In the genomic region with DNA sequence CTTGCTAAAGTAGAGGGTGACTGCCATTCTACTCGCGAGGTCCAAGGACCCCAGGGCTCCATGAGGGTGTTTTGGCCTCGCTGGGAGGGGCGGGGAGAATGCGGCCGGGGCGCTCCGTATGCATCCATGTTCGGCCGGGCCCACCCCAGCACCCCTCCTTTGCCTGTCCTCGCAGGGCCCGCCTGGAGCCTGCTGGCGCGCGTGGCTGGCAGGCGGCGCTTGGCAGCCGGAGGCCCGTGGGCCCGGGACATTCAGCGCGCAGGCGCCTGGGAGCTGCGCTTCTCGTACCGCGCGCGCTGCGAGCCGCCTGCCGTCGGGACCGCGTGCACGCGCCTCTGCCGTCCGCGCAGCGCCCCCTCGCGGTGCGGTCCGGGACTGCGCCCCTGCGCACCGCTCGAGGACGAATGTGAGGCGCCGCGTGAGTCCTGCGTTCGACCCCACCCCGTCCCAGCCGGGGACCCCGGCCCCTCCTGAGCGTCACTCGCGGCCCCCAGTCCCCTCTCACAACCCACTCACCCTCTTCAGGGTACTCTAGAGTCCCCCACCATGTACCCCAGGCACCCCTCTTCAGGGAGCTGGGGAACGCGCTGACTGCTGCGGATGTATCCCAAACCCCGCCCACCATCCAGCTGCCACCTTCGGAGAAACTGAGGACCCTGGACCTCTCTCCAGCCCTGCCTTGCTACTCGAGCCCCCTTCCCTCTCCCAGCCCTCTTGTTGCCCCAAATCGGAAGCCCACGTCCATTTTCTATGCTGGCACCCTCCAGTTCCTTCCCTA, we compare ENCODE assay signal across 1 cellular context.
TF ChIP-seq lines count a peak whose summit lies in the region.

No MANE protein-coding gene starts in this region.

TF ChIP-seq in K562, 482 proteins besides CTCF, POLR2A, EP300 and RAD21 (continued from another document and continues in another):
- TF ChIP-seq, protein P1, sequence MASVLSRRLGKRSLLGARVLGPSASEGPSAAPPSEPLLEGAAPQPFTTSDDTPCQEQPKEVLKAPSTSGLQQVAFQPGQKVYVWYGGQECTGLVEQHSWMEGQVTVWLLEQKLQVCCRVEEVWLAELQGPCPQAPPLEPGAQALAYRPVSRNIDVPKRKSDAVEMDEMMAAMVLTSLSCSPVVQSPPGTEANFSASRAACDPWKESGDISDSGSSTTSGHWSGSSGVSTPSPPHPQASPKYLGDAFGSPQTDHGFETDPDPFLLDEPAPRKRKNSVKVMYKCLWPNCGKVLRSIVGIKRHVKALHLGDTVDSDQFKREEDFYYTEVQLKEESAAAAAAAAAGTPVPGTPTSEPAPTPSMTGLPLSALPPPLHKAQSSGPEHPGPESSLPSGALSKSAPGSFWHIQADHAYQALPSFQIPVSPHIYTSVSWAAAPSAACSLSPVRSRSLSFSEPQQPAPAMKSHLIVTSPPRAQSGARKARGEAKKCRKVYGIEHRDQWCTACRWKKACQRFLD (CRISPR knock-in tag; IDR thresholded peaks at IDR 0.05): peak; percentile 77; the same call in 1 of the 2 replicates
- TF ChIP-seq RBM34 (IDR thresholded peaks at IDR 0.05; ENCODE audit: borderline replicate concordance, insufficient read depth, low read length) (no peak), LCOR (CRISPR knock-in tag; IDR thresholded peaks at IDR 0.05) (0 out of 2 replicates have a peak, but pooled peaks have one; percentile 68), TAL1 (IDR thresholded peaks at IDR 0.05) (no peak), NFATC3 (IDR thresholded peaks at IDR 0.05) (no peak), RAD51 (IDR thresholded peaks at IDR 0.05; ENCODE audit: borderline replicate concordance, low read depth) (no peak), NCOA4 (IDR thresholded peaks at IDR 0.05; ENCODE audit: partially characterized antibody) (no peak), BHLHE40 (IDR thresholded peaks at IDR 0.05; ENCODE audit: low read length) (peak; percentile 82), ZNF668 (CRISPR knock-in tag; IDR thresholded peaks at IDR 0.05) (no peak), ZBTB7A (IDR thresholded peaks at IDR 0.05; ENCODE audit: borderline replicate concordance, control insufficient read depth, low read depth, low read length) (peak; percentile 81; the same call in 1 of the 2 replicates), NONO (IDR thresholded peaks at IDR 0.05; ENCODE audit: low read depth in 2 of 2, low read length in 1 of 2) (peak in 1 of 2 experiments; percentile 83; a peak in 2 of 4 replicates), CBX2 (IDR thresholded peaks at IDR 0.05; ENCODE audit: insufficient read depth, low read length, poor library complexity, severe bottlenecking) (no peak), HCFC1 (IDR thresholded peaks at IDR 0.05; ENCODE audit: low read depth, low read length) (0 out of 2 replicates have a peak, but pooled peaks have one; percentile 47), ZNF699 (CRISPR knock-in tag; IDR thresholded peaks at IDR 0.05; ENCODE audit: insufficient replicate concordance) (no peak), HDAC2 (IDR thresholded peaks at IDR 0.05) (no peak), ARHGAP35 (IDR thresholded peaks at IDR 0.05; ENCODE audit: partially characterized antibody) (no peak), CEBPB (tag; IDR thresholded peaks at IDR 0.05) (no peak), MEIS2 (IDR thresholded peaks at IDR 0.05; ENCODE audit: partially characterized antibody) (peak; percentile 66), RBM22 (IDR thresholded peaks at IDR 0.05; ENCODE audit: low read depth, low read length, poor library complexity, severe bottlenecking) (no peak), TARDBP (IDR thresholded peaks at IDR 0.05) (no peak), RCOR1 (IDR thresholded peaks at IDR 0.05; ENCODE audit: borderline replicate concordance in 1 of 2, low read depth in 2 of 2, low read length in 2 of 2) (peak in 1 of 2 experiments; percentile 44; a peak in 1 of 4 replicates), SOX6 (IDR thresholded peaks at IDR 0.05) (0 out of 2 replicates have a peak, but pooled peaks have one; percentile 33), ZNF24 (IDR thresholded peaks at IDR 0.05) (no peak), ARID1B (IDR thresholded peaks at IDR 0.05) (no peak), ZNF778 (CRISPR knock-in tag; IDR thresholded peaks at IDR 0.05) (no peak), BRF1 (IDR thresholded peaks at IDR 0.05; ENCODE audit: borderline replicate concordance, extremely low read depth, insufficient read length) (no peak), ZKSCAN3 (CRISPR knock-in tag; IDR thresholded peaks at IDR 0.05) (no peak), ZNF41 (CRISPR knock-in tag; conservative IDR thresholded peaks at IDR 0.05) (no peak), ZC3H4 (CRISPR knock-in tag; IDR thresholded peaks at IDR 0.05; ENCODE audit: borderline replicate concordance) (peak; percentile 85), KDM4B (IDR thresholded peaks at IDR 0.05; ENCODE audit: borderline replicate concordance in 2 of 2, low read depth in 1 of 2) (no peak)
- TF ChIP-seq, protein P2, sequence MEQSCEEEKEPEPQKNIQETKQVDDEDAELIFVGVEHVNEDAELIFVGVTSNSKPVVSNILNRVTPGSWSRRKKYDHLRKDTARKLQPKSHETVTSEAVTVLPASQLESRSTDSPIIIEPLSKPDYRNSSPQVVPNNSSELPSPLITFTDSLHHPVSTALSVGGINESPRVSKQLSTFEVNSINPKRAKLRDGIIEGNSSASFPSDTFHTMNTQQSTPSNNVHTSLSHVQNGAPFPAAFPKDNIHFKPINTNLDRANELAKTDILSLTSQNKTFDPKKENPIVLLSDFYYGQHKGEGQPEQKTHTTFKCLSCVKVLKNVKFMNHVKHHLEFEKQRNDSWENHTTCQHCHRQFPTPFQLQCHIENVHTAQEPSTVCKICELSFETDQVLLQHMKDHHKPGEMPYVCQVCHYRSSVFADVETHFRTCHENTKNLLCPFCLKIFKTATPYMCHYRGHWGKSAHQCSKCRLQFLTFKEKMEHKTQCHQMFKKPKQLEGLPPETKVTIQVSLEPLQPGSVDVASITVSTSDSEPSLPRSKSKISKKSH (CRISPR knock-in tag; IDR thresholded peaks at IDR 0.05): no peak
- TF ChIP-seq, protein P3, sequence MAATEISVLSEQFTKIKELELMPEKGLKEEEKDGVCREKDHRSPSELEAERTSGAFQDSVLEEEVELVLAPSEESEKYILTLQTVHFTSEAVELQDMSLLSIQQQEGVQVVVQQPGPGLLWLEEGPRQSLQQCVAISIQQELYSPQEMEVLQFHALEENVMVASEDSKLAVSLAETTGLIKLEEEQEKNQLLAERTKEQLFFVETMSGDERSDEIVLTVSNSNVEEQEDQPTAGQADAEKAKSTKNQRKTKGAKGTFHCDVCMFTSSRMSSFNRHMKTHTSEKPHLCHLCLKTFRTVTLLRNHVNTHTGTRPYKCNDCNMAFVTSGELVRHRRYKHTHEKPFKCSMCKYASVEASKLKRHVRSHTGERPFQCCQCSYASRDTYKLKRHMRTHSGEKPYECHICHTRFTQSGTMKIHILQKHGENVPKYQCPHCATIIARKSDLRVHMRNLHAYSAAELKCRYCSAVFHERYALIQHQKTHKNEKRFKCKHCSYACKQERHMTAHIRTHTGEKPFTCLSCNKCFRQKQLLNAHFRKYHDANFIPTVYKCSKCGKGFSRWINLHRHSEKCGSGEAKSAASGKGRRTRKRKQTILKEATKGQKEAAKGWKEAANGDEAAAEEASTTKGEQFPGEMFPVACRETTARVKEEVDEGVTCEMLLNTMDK (IDR thresholded peaks at IDR 0.05; ENCODE audit: borderline replicate concordance, insufficient read depth, low read depth, low read length, poor library complexity, severe bottlenecking): peak; percentile 85
- TF ChIP-seq, protein P4, sequence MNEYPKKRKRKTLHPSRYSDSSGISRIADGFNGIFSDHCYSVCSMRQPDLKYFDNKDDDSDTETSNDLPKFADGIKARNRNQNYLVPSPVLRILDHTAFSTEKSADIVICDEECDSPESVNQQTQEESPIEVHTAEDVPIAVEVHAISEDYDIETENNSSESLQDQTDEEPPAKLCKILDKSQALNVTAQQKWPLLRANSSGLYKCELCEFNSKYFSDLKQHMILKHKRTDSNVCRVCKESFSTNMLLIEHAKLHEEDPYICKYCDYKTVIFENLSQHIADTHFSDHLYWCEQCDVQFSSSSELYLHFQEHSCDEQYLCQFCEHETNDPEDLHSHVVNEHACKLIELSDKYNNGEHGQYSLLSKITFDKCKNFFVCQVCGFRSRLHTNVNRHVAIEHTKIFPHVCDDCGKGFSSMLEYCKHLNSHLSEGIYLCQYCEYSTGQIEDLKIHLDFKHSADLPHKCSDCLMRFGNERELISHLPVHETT (CRISPR knock-in tag; conservative IDR thresholded peaks at IDR 0.05 in 1 of 2, IDR thresholded peaks at IDR 0.05 in 1 of 2): no peak
- TF ChIP-seq, protein P5, sequence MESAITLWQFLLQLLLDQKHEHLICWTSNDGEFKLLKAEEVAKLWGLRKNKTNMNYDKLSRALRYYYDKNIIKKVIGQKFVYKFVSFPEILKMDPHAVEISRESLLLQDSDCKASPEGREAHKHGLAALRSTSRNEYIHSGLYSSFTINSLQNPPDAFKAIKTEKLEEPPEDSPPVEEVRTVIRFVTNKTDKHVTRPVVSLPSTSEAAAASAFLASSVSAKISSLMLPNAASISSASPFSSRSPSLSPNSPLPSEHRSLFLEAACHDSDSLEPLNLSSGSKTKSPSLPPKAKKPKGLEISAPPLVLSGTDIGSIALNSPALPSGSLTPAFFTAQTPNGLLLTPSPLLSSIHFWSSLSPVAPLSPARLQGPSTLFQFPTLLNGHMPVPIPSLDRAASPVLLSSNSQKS (CRISPR knock-in tag; IDR thresholded peaks at IDR 0.05): no peak
- TF ChIP-seq, protein P6, sequence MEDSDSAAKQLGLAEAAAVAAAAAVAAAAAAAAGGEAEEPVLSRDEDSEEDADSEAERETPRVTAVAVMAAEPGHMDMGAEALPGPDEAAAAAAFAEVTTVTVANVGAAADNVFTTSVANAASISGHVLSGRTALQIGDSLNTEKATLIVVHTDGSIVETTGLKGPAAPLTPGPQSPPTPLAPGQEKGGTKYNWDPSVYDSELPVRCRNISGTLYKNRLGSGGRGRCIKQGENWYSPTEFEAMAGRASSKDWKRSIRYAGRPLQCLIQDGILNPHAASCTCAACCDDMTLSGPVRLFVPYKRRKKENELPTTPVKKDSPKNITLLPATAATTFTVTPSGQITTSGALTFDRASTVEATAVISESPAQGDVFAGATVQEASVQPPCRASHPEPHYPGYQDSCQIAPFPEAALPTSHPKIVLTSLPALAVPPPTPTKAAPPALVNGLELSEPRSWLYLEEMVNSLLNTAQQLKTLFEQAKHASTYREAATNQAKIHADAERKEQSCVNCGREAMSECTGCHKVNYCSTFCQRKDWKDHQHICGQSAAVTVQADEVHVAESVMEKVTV (CRISPR knock-in tag; IDR thresholded peaks at IDR 0.05): no peak
- TF ChIP-seq, protein P7, sequence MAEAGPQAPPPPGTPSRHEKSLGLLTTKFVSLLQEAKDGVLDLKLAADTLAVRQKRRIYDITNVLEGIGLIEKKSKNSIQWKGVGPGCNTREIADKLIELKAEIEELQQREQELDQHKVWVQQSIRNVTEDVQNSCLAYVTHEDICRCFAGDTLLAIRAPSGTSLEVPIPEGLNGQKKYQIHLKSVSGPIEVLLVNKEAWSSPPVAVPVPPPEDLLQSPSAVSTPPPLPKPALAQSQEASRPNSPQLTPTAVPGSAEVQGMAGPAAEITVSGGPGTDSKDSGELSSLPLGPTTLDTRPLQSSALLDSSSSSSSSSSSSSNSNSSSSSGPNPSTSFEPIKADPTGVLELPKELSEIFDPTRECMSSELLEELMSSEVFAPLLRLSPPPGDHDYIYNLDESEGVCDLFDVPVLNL (CRISPR knock-in tag; IDR thresholded peaks at IDR 0.05; ENCODE audit: low read depth): peak; percentile 77; the same call in 1 of the 2 replicates
- TF ChIP-seq, protein P8, sequence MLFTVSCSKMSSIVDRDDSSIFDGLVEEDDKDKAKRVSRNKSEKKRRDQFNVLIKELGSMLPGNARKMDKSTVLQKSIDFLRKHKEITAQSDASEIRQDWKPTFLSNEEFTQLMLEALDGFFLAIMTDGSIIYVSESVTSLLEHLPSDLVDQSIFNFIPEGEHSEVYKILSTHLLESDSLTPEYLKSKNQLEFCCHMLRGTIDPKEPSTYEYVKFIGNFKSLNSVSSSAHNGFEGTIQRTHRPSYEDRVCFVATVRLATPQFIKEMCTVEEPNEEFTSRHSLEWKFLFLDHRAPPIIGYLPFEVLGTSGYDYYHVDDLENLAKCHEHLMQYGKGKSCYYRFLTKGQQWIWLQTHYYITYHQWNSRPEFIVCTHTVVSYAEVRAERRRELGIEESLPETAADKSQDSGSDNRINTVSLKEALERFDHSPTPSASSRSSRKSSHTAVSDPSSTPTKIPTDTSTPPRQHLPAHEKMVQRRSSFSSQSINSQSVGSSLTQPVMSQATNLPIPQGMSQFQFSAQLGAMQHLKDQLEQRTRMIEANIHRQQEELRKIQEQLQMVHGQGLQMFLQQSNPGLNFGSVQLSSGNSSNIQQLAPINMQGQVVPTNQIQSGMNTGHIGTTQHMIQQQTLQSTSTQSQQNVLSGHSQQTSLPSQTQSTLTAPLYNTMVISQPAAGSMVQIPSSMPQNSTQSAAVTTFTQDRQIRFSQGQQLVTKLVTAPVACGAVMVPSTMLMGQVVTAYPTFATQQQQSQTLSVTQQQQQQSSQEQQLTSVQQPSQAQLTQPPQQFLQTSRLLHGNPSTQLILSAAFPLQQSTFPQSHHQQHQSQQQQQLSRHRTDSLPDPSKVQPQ (CRISPR knock-in tag; IDR thresholded peaks at IDR 0.05; ENCODE audit: borderline replicate concordance): no peak
